Comparison of ENCODE assay signal across 1 cellular context in the genomic region with DNA sequence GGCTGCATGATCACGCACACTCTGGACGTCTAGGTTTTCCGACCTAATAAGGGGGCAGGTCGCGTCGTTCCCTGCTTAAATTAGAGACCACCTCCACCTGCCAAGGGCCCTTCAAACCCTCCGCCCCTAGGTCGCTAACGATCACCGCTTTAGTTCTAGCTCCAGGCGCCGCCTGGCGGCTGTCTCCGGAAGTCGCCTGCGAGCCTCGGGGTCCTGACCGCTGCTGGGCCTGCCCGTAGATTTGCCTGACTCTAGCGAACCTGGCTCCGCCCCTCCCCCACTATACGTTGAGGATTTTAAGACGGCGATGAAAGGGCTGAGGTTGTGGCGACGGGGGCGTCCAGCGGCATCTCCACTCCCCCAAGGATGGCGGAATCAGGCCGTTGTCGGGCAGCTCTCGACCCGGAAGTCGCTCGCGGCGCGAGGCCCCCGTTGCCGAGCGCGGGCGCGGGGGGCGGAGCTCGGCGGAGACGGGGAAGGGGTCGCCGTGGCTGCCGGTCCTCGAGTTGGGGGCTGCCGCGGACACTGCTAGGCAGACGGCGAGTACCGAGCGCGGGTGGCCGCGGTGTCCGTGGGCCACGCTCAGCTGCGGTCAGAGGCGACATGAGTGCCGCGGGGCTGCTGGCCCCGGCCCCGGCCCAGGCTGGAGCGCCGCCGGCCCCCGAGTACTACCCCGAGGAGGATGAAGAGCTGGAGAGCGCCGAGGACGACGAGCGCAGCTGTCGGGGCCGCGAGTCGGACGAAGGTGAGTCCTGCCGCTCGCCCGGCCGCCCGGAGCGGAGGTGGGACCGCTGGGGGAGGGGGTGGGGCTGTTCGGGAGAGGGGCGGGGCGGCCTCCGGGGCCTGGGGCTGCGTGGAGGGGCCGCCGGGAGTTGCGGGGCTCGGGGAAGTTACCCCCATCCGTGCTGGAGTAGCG.
TF ChIP-seq lines count a peak whose summit lies in the region.

A gene with protein sequence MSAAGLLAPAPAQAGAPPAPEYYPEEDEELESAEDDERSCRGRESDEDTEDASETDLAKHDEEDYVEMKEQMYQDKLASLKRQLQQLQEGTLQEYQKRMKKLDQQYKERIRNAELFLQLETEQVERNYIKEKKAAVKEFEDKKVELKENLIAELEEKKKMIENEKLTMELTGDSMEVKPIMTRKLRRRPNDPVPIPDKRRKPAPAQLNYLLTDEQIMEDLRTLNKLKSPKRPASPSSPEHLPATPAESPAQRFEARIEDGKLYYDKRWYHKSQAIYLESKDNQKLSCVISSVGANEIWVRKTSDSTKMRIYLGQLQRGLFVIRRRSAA (plus strand): TSS at position 467 of the 916 bp plus-strand sequence. CDS start 137 bp downstream, at position 604.

TF ChIP-seq in K562, 482 proteins besides CTCF, POLR2A, EP300 and RAD21 (continued from another document and continues in another):
- TF ChIP-seq, protein P1, sequence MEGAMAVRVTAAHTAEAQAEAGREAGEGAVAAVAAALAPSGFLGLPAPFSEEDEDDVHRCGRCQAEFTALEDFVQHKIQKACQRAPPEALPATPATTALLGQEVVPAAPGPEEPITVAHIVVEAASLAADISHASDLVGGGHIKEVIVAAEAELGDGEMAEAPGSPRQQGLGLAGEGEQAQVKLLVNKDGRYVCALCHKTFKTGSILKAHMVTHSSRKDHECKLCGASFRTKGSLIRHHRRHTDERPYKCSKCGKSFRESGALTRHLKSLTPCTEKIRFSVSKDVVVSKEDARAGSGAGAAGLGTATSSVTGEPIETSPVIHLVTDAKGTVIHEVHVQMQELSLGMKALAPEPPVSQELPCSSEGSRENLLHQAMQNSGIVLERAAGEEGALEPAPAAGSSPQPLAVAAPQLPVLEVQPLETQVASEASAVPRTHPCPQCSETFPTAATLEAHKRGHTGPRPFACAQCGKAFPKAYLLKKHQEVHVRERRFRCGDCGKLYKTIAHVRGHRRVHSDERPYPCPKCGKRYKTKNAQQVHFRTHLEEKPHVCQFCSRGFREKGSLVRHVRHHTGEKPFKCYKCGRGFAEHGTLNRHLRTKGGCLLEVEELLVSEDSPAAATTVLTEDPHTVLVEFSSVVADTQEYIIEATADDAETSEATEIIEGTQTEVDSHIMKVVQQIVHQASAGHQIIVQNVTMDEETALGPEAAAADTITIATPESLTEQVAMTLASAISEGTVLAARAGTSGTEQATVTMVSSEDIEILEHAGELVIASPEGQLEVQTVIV (CRISPR knock-in tag; IDR thresholded peaks at IDR 0.05; ENCODE audit: borderline replicate concordance) = no peak
- TF ChIP-seq JUNB (CRISPR knock-in tag; conservative IDR thresholded peaks at IDR 0.05) = no peak
- TF ChIP-seq, protein P2, sequence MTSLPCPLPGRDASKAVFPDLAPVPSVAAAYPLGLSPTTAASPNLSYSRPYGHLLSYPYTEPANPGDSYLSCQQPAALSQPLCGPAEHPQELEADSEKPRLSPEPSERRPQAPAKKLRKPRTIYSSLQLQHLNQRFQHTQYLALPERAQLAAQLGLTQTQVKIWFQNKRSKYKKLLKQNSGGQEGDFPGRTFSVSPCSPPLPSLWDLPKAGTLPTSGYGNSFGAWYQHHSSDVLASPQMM (CRISPR knock-in tag; IDR thresholded peaks at IDR 0.05) = no peak
- peak; percentile 34; the same call in 1 of the 2 replicates for TF ChIP-seq NFIC (IDR thresholded peaks at IDR 0.05)
- no peak for TF ChIP-seq HNRNPUL1 (IDR thresholded peaks at IDR 0.05; ENCODE audit: low read length)
- TF ChIP-seq SMARCA5 (IDR thresholded peaks at IDR 0.05) = no peak
- TF ChIP-seq, protein P3, sequence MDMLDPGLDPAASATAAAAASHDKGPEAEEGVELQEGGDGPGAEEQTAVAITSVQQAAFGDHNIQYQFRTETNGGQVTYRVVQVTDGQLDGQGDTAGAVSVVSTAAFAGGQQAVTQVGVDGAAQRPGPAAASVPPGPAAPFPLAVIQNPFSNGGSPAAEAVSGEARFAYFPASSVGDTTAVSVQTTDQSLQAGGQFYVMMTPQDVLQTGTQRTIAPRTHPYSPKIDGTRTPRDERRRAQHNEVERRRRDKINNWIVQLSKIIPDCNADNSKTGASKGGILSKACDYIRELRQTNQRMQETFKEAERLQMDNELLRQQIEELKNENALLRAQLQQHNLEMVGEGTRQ (CRISPR knock-in tag; IDR thresholded peaks at IDR 0.05) = no peak
- TF ChIP-seq, protein P4, sequence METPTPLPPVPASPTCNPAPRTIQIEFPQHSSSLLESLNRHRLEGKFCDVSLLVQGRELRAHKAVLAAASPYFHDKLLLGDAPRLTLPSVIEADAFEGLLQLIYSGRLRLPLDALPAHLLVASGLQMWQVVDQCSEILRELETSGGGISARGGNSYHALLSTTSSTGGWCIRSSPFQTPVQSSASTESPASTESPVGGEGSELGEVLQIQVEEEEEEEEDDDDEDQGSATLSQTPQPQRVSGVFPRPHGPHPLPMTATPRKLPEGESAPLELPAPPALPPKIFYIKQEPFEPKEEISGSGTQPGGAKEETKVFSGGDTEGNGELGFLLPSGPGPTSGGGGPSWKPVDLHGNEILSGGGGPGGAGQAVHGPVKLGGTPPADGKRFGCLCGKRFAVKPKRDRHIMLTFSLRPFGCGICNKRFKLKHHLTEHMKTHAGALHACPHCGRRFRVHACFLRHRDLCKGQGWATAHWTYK (CRISPR knock-in tag; IDR thresholded peaks at IDR 0.05) = peak; percentile 70; the same call in 1 of the 2 replicates
- TF ChIP-seq, protein P5, sequence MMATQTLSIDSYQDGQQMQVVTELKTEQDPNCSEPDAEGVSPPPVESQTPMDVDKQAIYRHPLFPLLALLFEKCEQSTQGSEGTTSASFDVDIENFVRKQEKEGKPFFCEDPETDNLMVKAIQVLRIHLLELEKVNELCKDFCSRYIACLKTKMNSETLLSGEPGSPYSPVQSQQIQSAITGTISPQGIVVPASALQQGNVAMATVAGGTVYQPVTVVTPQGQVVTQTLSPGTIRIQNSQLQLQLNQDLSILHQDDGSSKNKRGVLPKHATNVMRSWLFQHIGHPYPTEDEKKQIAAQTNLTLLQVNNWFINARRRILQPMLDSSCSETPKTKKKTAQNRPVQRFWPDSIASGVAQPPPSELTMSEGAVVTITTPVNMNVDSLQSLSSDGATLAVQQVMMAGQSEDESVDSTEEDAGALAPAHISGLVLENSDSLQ (IDR thresholded peaks at IDR 0.05) = no peak; the same call in 1 of the 2 replicates
- no peak for TF ChIP-seq KAT8 (IDR thresholded peaks at IDR 0.05; ENCODE audit: low read depth)
- TF ChIP-seq TFAM (CRISPR knock-in tag; conservative IDR thresholded peaks at IDR 0.05) = no peak
- TF ChIP-seq, protein P6, sequence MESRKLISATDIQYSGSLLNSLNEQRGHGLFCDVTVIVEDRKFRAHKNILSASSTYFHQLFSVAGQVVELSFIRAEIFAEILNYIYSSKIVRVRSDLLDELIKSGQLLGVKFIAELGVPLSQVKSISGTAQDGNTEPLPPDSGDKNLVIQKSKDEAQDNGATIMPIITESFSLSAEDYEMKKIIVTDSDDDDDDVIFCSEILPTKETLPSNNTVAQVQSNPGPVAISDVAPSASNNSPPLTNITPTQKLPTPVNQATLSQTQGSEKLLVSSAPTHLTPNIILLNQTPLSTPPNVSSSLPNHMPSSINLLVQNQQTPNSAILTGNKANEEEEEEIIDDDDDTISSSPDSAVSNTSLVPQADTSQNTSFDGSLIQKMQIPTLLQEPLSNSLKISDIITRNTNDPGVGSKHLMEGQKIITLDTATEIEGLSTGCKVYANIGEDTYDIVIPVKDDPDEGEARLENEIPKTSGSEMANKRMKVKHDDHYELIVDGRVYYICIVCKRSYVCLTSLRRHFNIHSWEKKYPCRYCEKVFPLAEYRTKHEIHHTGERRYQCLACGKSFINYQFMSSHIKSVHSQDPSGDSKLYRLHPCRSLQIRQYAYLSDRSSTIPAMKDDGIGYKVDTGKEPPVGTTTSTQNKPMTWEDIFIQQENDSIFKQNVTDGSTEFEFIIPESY (CRISPR knock-in tag; IDR thresholded peaks at IDR 0.05) = no peak
- TF ChIP-seq ZNF830 (CRISPR knock-in tag; IDR thresholded peaks at IDR 0.05) = 0 out of 2 replicates have a peak, but pooled peaks have one; percentile 7
- peak; percentile 83 to 95; a peak in 3 of 4 replicates for TF ChIP-seq SIN3A (IDR thresholded peaks at IDR 0.05; ENCODE audit: borderline replicate concordance in 2 of 2, control insufficient read depth in 1 of 2, low read depth in 2 of 2, low read length in 2 of 2)
- no peak for TF ChIP-seq HEY1 (CRISPR knock-in tag; IDR thresholded peaks at IDR 0.05; ENCODE audit: borderline replicate concordance)
- no peak for TF ChIP-seq FUS (optimal IDR thresholded peaks at IDR 0.05; ENCODE audit: low read depth, low read length)
- TF ChIP-seq, protein P7, sequence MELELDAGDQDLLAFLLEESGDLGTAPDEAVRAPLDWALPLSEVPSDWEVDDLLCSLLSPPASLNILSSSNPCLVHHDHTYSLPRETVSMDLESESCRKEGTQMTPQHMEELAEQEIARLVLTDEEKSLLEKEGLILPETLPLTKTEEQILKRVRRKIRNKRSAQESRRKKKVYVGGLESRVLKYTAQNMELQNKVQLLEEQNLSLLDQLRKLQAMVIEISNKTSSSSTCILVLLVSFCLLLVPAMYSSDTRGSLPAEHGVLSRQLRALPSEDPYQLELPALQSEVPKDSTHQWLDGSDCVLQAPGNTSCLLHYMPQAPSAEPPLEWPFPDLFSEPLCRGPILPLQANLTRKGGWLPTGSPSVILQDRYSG (tag; conservative IDR thresholded peaks at IDR 0.05; ENCODE audit: low read depth) = no peak
- 0 out of 4 replicates have a peak, but pooled peaks of 1 of the 2 experiments have one; percentile 25 for TF ChIP-seq ARNT (IDR thresholded peaks at IDR 0.05)
- no peak for TF ChIP-seq TEAD2 (tag; IDR thresholded peaks at IDR 0.05)
- no peak for TF ChIP-seq ZNF184 (CRISPR knock-in tag; IDR thresholded peaks at IDR 0.05)
- TF ChIP-seq NR4A1 (CRISPR knock-in tag; IDR thresholded peaks at IDR 0.05) = no peak
- TF ChIP-seq NR4A1 (tag; IDR thresholded peaks at IDR 0.05) = 0 out of 2 replicates have a peak, but pooled peaks have one; percentile 49
- no peak for TF ChIP-seq CEBPG (CRISPR knock-in tag; IDR thresholded peaks at IDR 0.05)
- TF ChIP-seq CEBPG (tag; conservative IDR thresholded peaks at IDR 0.05 in 1 of 2, IDR thresholded peaks at IDR 0.05 in 1 of 2) = no peak
- no peak for TF ChIP-seq ZNF589 (CRISPR knock-in tag; IDR thresholded peaks at IDR 0.05; ENCODE audit: low read depth)
- TF ChIP-seq, protein P8, sequence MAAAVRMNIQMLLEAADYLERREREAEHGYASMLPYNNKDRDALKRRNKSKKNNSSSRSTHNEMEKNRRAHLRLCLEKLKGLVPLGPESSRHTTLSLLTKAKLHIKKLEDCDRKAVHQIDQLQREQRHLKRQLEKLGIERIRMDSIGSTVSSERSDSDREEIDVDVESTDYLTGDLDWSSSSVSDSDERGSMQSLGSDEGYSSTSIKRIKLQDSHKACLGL (CRISPR knock-in tag; IDR thresholded peaks at IDR 0.05; ENCODE audit: borderline replicate concordance, poor library complexity, severe bottlenecking) = no peak
- TF ChIP-seq HDAC8 (tag; IDR thresholded peaks at IDR 0.05) = no peak
- TF ChIP-seq BDP1 (IDR thresholded peaks at IDR 0.05; ENCODE audit: insufficient read depth, insufficient read length) = no peak
- TF ChIP-seq RBBP5 (IDR thresholded peaks at IDR 0.05; ENCODE audit: borderline replicate concordance, insufficient read depth, low read length, poor library complexity, severe bottlenecking) = peak; percentile 99
- TF ChIP-seq BCOR (IDR thresholded peaks at IDR 0.05) = 0 out of 2 replicates have a peak, but pooled peaks have one; percentile 28
- no peak for TF ChIP-seq ZNF584 (CRISPR knock-in tag; IDR thresholded peaks at IDR 0.05; ENCODE audit: low read depth)
- no peak for TF ChIP-seq ZNF311 (CRISPR knock-in tag; IDR thresholded peaks at IDR 0.05)
- TF ChIP-seq POLR2B (IDR thresholded peaks at IDR 0.05; ENCODE audit: low read depth, partially characterized antibody) = no peak
- TF ChIP-seq ZKSCAN8 (CRISPR knock-in tag; IDR thresholded peaks at IDR 0.05) = no peak
- TF ChIP-seq CBFB (CRISPR knock-in tag; IDR thresholded peaks at IDR 0.05) = no peak
- peak; percentile 22 for TF ChIP-seq HNRNPLL (IDR thresholded peaks at IDR 0.05; ENCODE audit: low read depth, low read length, poor library complexity, severe bottlenecking)
- no peak for TF ChIP-seq ZFP1 (CRISPR knock-in tag; IDR thresholded peaks at IDR 0.05)
- no peak for TF ChIP-seq SRSF9 (IDR thresholded peaks at IDR 0.05; ENCODE audit: borderline replicate concordance, low read depth, low read length)
- peak; percentile 65 to 74 for TF ChIP-seq NRF1 (conservative IDR thresholded peaks at IDR 0.05 in 1 of 2, IDR thresholded peaks at IDR 0.05 in 1 of 2)
- TF ChIP-seq ZNF586 (CRISPR knock-in tag; conservative IDR thresholded peaks at IDR 0.05) = no peak
- no peak for TF ChIP-seq NFATC3 (IDR thresholded peaks at IDR 0.05)
- TF ChIP-seq IFI16 (CRISPR knock-in tag; IDR thresholded peaks at IDR 0.05) = no peak
- TF ChIP-seq U2AF1 (optimal IDR thresholded peaks at IDR 0.05; ENCODE audit: low read depth, low read length) = no peak
- no peak for TF ChIP-seq TEAD1 (CRISPR knock-in tag; IDR thresholded peaks at IDR 0.05)
- TF ChIP-seq TRIM24 (IDR thresholded peaks at IDR 0.05) = peak in 1 of 2 experiments; percentile 50; a peak in 1 of 4 replicates
- TF ChIP-seq NR1H2 (CRISPR knock-in tag; IDR thresholded peaks at IDR 0.05) = peak; percentile 88; the same call in 1 of the 2 replicates
- TF ChIP-seq ZNF699 (CRISPR knock-in tag; IDR thresholded peaks at IDR 0.05; ENCODE audit: insufficient replicate concordance) = no peak
- TF ChIP-seq, protein P9, sequence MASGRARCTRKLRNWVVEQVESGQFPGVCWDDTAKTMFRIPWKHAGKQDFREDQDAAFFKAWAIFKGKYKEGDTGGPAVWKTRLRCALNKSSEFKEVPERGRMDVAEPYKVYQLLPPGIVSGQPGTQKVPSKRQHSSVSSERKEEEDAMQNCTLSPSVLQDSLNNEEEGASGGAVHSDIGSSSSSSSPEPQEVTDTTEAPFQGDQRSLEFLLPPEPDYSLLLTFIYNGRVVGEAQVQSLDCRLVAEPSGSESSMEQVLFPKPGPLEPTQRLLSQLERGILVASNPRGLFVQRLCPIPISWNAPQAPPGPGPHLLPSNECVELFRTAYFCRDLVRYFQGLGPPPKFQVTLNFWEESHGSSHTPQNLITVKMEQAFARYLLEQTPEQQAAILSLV (tag; IDR thresholded peaks at IDR 0.05) = no peak
- no peak for TF ChIP-seq NFIX (CRISPR knock-in tag; IDR thresholded peaks at IDR 0.05; ENCODE audit: low read depth)
- TF ChIP-seq PCBP1 (IDR thresholded peaks at IDR 0.05; ENCODE audit: low read depth, low read length, poor library complexity, severe bottlenecking) = peak; percentile 90
- no peak for TF ChIP-seq SETDB1 (IDR thresholded peaks at IDR 0.05; ENCODE audit: low read length)
- no peak for TF ChIP-seq TGIF2 (CRISPR knock-in tag; IDR thresholded peaks at IDR 0.05)
- TF ChIP-seq, protein P10, sequence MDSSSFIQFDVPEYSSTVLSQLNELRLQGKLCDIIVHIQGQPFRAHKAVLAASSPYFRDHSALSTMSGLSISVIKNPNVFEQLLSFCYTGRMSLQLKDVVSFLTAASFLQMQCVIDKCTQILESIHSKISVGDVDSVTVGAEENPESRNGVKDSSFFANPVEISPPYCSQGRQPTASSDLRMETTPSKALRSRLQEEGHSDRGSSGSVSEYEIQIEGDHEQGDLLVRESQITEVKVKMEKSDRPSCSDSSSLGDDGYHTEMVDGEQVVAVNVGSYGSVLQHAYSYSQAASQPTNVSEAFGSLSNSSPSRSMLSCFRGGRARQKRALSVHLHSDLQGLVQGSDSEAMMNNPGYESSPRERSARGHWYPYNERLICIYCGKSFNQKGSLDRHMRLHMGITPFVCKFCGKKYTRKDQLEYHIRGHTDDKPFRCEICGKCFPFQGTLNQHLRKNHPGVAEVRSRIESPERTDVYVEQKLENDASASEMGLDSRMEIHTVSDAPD (CRISPR knock-in tag; IDR thresholded peaks at IDR 0.05) = no peak
- TF ChIP-seq PRMT5 (CRISPR knock-in tag; IDR thresholded peaks at IDR 0.05) = no peak
